20 cellular contexts compared by ENCODE assay signal in genomic region chr2:217807753-217808152, GRCh38.
DNase-seq lines count a peak whose midpoint lies in the region; ATAC-seq, FAIRE-seq and TF ChIP-seq lines count a peak whose summit lies in the region.
"Had no signal": no experiment of that assay in that cellular context is flagged by ENCODE, and none has a peak within 500 bp of the region (broad histone marks: within the 10 kb centered on the region; RNA-seq: fewer than 3 reads in every experiment).

No MANE protein-coding gene starts in this region.

- DNase-seq in SK-N-SH = peak; percentile 81
- DNase-seq in kidney = peak; percentile 78
- peak in 1 of 5 donors; percentile 47 for DNase-seq in ovary
- no peak for DNase-seq in tibial artery
- no peak for DNase-seq in NCI-H1417 (lab: John Stamatoyannopoulos, UW)
- DNase-seq in middle frontal gyrus (ENCODE audit: extremely low spot score, low spot score) = no peak
- no peak for DNase-seq in hippocampal formation (lab: John Stamatoyannopoulos, UW)
- DNase-seq: BE2C; Calu3; CD4-positive, alpha-beta T cell; DMS53; NCI-H1048; NCI-H2081 treated with DMSO at 0.1 percent for 48 hours; NCI-H510A treated with DMSO at 0.1 percent for 48 hours; NCI-H82; PC-9 had no signal

- TF ChIP-seq CTCF in SK-N-SH (IDR thresholded peaks at IDR 0.05) (no peak), kidney (IDR thresholded peaks at IDR 0.05; ENCODE audit: borderline replicate concordance, extremely low read depth, insufficient read depth) (no peak), ovary (IDR thresholded peaks at IDR 0.05) (no peak), tibial artery (IDR thresholded peaks at IDR 0.05) (no peak)

- H3K9ac ChIP-seq in SK-N-SH (no peak overlapping the region), kidney (ENCODE audit: low read length in 2 of 2) (peak overlapping the region in 1 of 2 donors; percentile 13)
- H3K9ac ChIP-seq: KMS-11 had no signal

- FAIRE-seq in kidney (lab: Jason Lieb, UNC) = no peak
- FAIRE-seq: H54 had no signal

- H3F3A ChIP-seq in SK-N-SH (replicated peaks; ENCODE audit: insufficient read depth) = peaks cover 26% of the 10 kb centered on the region

- peak overlapping the region in 1 of 2 experiments; percentile 77; a peak in 2 of 4 replicates for H3K27ac ChIP-seq in SK-N-SH (ENCODE audit: low read depth in 2 of 2, low read length in 1 of 2)
- peak overlapping the region in 1 of 2 donors; percentile 34 for H3K27ac ChIP-seq in kidney (ENCODE audit: low read depth in 2 of 2, low read length in 2 of 2)
- H3K27ac ChIP-seq in ovary = peak overlapping the region; percentile 17 to 44
- H3K27ac ChIP-seq in tibial artery = peak overlapping the region; percentile 56 to 72
- H3K27ac ChIP-seq: 22Rv1, KMS-11, PC-9 had no signal

- peak in 1 of 2 experiments; percentile 52; a peak in 1 of 4 replicates for TF ChIP-seq EP300 in SK-N-SH (IDR thresholded peaks at IDR 0.05; ENCODE audit: borderline replicate concordance in 1 of 2, low read depth in 1 of 2, low read length in 1 of 2)
- no peak for TF ChIP-seq EP300 in ovary (IDR thresholded peaks at IDR 0.05)

- no peak; the same call in 2 of the 3 replicates for ATAC-seq in SK-N-SH treated with all-trans-retinoic acid at 6 μM for 48 hours

- H3K9me3 ChIP-seq in SK-N-SH (no peaks in the 10 kb centered on the region), kidney (ENCODE audit: control insufficient read depth in 1 of 2, low read length in 2 of 2) (no peaks in the 10 kb centered on the region), ovary (no peaks in the 10 kb centered on the region), tibial artery (no peaks in the 10 kb centered on the region)
- H3K9me3 ChIP-seq: BE2C had no signal

- POLR2A ChIA-PET in SK-N-SH (lab: Yijun Ruan, JAX) = interaction anchor here (1.1 to 1.2 kb wide), 2 partner anchors 9 to 50 kb away, joined by 3 read pairs; no protein-coding TSS in a partner anchor

- no peaks in the 10 kb centered on the region for H3K79me2 ChIP-seq in SK-N-SH (ENCODE audit: insufficient read depth)

- H3K4me1 ChIP-seq in SK-N-SH (ENCODE audit: control insufficient read depth in 1 of 2, insufficient read depth in 2 of 2, low read depth in 1 of 2, low read length in 1 of 2) = peaks cover 0 to 19% of the 10 kb centered on the region in 2 experiments; a peak in 2 of 4 replicates
- peaks cover 30 to 36% of the 10 kb centered on the region in 2 donors for H3K4me1 ChIP-seq in kidney (ENCODE audit: control insufficient read depth in 1 of 2, insufficient read depth in 1 of 2, low read depth in 1 of 2, low read length in 2 of 2)
- peaks cover 35% of the 10 kb centered on the region for H3K4me1 ChIP-seq in ovary (ENCODE audit: insufficient read depth)
- H3K4me1 ChIP-seq in tibial artery = peaks cover 0 to 61% (median 43%) of the 10 kb centered on the region in 4 donors
- H3K4me1 ChIP-seq: BE2C had no signal

- no peaks in the 10 kb centered on the region for H3K9me2 ChIP-seq in SK-N-SH

- H3K4me3 ChIP-seq in SK-N-SH (ENCODE audit: low read depth in 2 of 2, low read length in 1 of 2) = no peak overlapping the region
- H3K4me3 ChIP-seq in kidney (ENCODE audit: low read length in 2 of 2) = no peak overlapping the region
- no peak overlapping the region for H3K4me3 ChIP-seq in ovary
- no peak overlapping the region for H3K4me3 ChIP-seq in tibial artery
- H3K4me3 ChIP-seq: PC-9 had no signal

- no peaks in the 10 kb centered on the region for H3K27me3 ChIP-seq in SK-N-SH (ENCODE audit: insufficient read depth)
- H3K27me3 ChIP-seq in ovary = no peaks in the 10 kb centered on the region
- H3K27me3 ChIP-seq in tibial artery = no peaks in the 10 kb centered on the region
- H3K27me3 ChIP-seq: BE2C had no signal

- CTCF ChIA-PET in SK-N-SH (lab: Yijun Ruan, JAX) = interaction anchor here (0.7 to 12.8 kb wide), 6 partner anchors 9 to 186 kb away, joined by 3 to 171 read pairs (median 6); no protein-coding TSS in a partner anchor

- TF ChIP-seq RAD21 in SK-N-SH (IDR thresholded peaks at IDR 0.05; ENCODE audit: low read length) = no peak

- no peak overlapping the region for H3K4me2 ChIP-seq in SK-N-SH
- H3K4me2 ChIP-seq: KMS-11, PC-9 had no signal

- H3K36me3 ChIP-seq in SK-N-SH (replicated peaks in 1 of 2; ENCODE audit: control insufficient read depth in 1 of 2, insufficient read depth in 2 of 2, low read length in 1 of 2) = peaks cover 51 to 55% of the 10 kb centered on the region in 2 experiments
- peaks cover 81 to 88% of the 10 kb centered on the region in 2 donors for H3K36me3 ChIP-seq in kidney (ENCODE audit: control insufficient read depth in 1 of 2, insufficient read depth in 2 of 2, low read length in 2 of 2)
- no peaks in the 10 kb centered on the region for H3K36me3 ChIP-seq in ovary
- peaks cover 89 to 95% (median 94%) of the 10 kb centered on the region in 3 donors for H3K36me3 ChIP-seq in tibial artery

- peaks cover 14% of the 10 kb centered on the region for H4K20me1 ChIP-seq in SK-N-SH (ENCODE audit: insufficient read depth)

- 46% methylated on average over 3 of the region's 5 CpGs for WGBS in SK-N-SH (ENCODE audit: low lambda C conversion rate)
- WGBS in ovary, 3 donors = 16 to 29% (median 21%) methylated on average over 5 of the region's 5 CpGs

- intact Hi-C loops in kidney (cut with DNase I) = no loop called here
- intact Hi-C loops in ovary (cut with DNase I) = loop anchor here in 1 of 4 donors (10.0 kb wide), 1 partner anchor 47 kb away; no protein-coding TSS in a partner anchor
- intact Hi-C loops in tibial artery (cut with DNase I; ENCODE audit: low total_unique reads) = no loop called here

- no peak overlapping the region for H2AFZ ChIP-seq in SK-N-SH (ENCODE audit: low read depth)
- H2AFZ ChIP-seq: PC-9 had no signal

- no peak for TF ChIP-seq POLR2A in ovary (IDR thresholded peaks at IDR 0.05)

TF ChIP-seq in SK-N-SH, 30 proteins besides CTCF, POLR2A, EP300 and RAD21:
- TF ChIP-seq ZBTB33 (IDR thresholded peaks at IDR 0.05; ENCODE audit: borderline replicate concordance, low read depth) (no peak), GATA2 (CRISPR knock-in tag; IDR thresholded peaks at IDR 0.05) (no peak), EZH2phosphoT487 (IDR thresholded peaks at IDR 0.05; ENCODE audit: borderline replicate concordance, low read depth) (no peak), RCOR1 (IDR thresholded peaks at IDR 0.05; ENCODE audit: low read length) (peak; percentile 70), CHD2 (IDR thresholded peaks at IDR 0.05; ENCODE audit: low read length, partially characterized antibody) (peak; percentile 29), ELF1 (IDR thresholded peaks at IDR 0.05) (no peak)
TF ChIP-seq in SK-N-SH: peak in this region for 2.

TF ChIP-seq in SK-N-SH treated with all-trans-retinoic acid at 6 μM for 48 hours, 23 proteins besides CTCF, POLR2A, EP300 and RAD21:
- TF ChIP-seq SNAI2 (CRISPR knock-in tag; IDR thresholded peaks at IDR 0.05) = no peak
- TF ChIP-seq ZNF70 (CRISPR knock-in tag; IDR thresholded peaks at IDR 0.05) = no peak
- no peak for TF ChIP-seq BACH2 (CRISPR knock-in tag; IDR thresholded peaks at IDR 0.05; ENCODE audit: borderline replicate concordance)
- TF ChIP-seq RARB (CRISPR knock-in tag; IDR thresholded peaks at IDR 0.05) = no peak
- no peak for TF ChIP-seq ESRRG (CRISPR knock-in tag; IDR thresholded peaks at IDR 0.05)
- no peak for TF ChIP-seq ZNF8 (CRISPR knock-in tag; IDR thresholded peaks at IDR 0.05)
- TF ChIP-seq PATZ1 (CRISPR knock-in tag; IDR thresholded peaks at IDR 0.05; ENCODE audit: borderline replicate concordance) = no peak
- TF ChIP-seq ZC3H10 (CRISPR knock-in tag; IDR thresholded peaks at IDR 0.05) = no peak

Comparison
In these comparisons a context has a peak if more than half of its experiments do, and no peak if none do; other contexts are left out.
1. DNase-seq: peak in SK-N-SH (single experiment) and kidney (single experiment); none in tibial artery (0 of 2), NCI-H1417 (0 of 3), middle frontal gyrus (single experiment) and hippocampal formation (0 of 2).